11 cellular contexts compared by ENCODE assay signal in genomic region chr19:408441-409005, GRCh38. TPM values are rescaled to one million over a fixed set of nuclear protein-coding genes. Genes with fewer than 3 reads are reported as not detected.
DNase-seq lines count a peak whose midpoint lies in the region; ATAC-seq and TF ChIP-seq lines count a peak whose summit lies in the region.
"Had no signal": no experiment of that assay in that cellular context is flagged by ENCODE, and none has a peak within 500 bp of the region (broad histone marks: within the 10 kb centered on the region; RNA-seq: fewer than 3 reads in every experiment).

No MANE protein-coding gene starts in this region.

- peak overlapping the region; percentile 64 for H3K4me2 ChIP-seq in mammary epithelial cell (ENCODE audit: insufficient read depth, low read depth, low read length)

- H2AFZ ChIP-seq in mammary epithelial cell (ENCODE audit: low read depth, low read length), result peak overlapping the region; percentile 26

- no peak overlapping the region for H3K9ac ChIP-seq in mammary epithelial cell (ENCODE audit: insufficient read depth, low read length)

- peaks cover 19% of the 10 kb centered on the region for H3K27me3 ChIP-seq in mammary epithelial cell (ENCODE audit: insufficient read depth, low read length)
- peaks cover 11% of the 10 kb centered on the region for H3K27me3 ChIP-seq in vagina

- no TSS peak for BruUV-seq in mammary epithelial cell (replicated peaks; lab: Mats Ljungman, UMichigan)

- peak overlapping the region in 2 of 3 experiments; percentile 28 to 40 for H3K4me3 ChIP-seq in mammary epithelial cell (replicated peaks in 1 of 3; ENCODE audit: insufficient read depth in 1 of 3, low read depth in 2 of 3, low read length in 3 of 3)
- peak overlapping the region; percentile 64 for H3K4me3 ChIP-seq in mesodermal cell (ENCODE audit: extremely low read depth, insufficient read depth, low read length, poor library complexity, severe bottlenecking)
- peak overlapping the region; percentile 40 to 56 for H3K4me3 ChIP-seq in vagina

- no peak for TF ChIP-seq POLR2A in vagina (IDR thresholded peaks at IDR 0.05)

- H3K36me3 Mint-ChIP-seq in activated naive CD4-positive, alpha-beta T cell treated with anti-CD3 and anti-CD28 coated beads, Interleukin-2, amount 10 ng/mL, durations not matched to agents 7 days and 5 days, result no peaks in the 10 kb centered on the region

- intact Hi-C loops in mammary epithelial cell (cut with micrococcal nuclease), result no loop called here
- intact Hi-C loops in vagina (cut with DNase I), result no loop called here

- no peaks in the 10 kb centered on the region for H4K20me1 ChIP-seq in mammary epithelial cell (ENCODE audit: insufficient read depth, low read length)

- 0% methylated on average over 7 of the region's 41 CpGs for WGBS in mammary epithelial cell (ENCODE audit: low coverage, missing lambda C conversion rate)
- WGBS in mesodermal cell (ENCODE audit: insufficient coverage in 2 of 2), 2 experiments, result 4 to 6% methylated on average over 9 to 15 of the region's 41 CpGs

- H3K27me3 Mint-ChIP-seq in activated naive CD4-positive, alpha-beta T cell treated with anti-CD3 and anti-CD28 coated beads, Interleukin-2, amount 10 ng/mL, durations not matched to agents 7 days and 5 days, result peaks cover 42% of the 10 kb centered on the region

- TF ChIP-seq CTCF in mammary epithelial cell (conservative IDR thresholded peaks at IDR 0.05 in 1 of 2, IDR thresholded peaks at IDR 0.05 in 1 of 2; ENCODE audit: extremely low read depth in 1 of 2, insufficient read depth in 1 of 2, low read depth in 1 of 2, low read length in 2 of 2), result no peak
- TF ChIP-seq CTCF in vagina (IDR thresholded peaks at IDR 0.05), result no peak

- no peaks in the 10 kb centered on the region for H3K9me3 ChIP-seq in mammary epithelial cell (replicated peaks; ENCODE audit: insufficient read depth, low read length)
- H3K9me3 ChIP-seq in mesodermal cell (ENCODE audit: control insufficient read depth, low read length), result no peaks in the 10 kb centered on the region
- H3K9me3 ChIP-seq in vagina, result no peaks in the 10 kb centered on the region

- no peaks in the 10 kb centered on the region for H3K9me3 Mint-ChIP-seq in activated naive CD4-positive, alpha-beta T cell treated with anti-CD3 and anti-CD28 coated beads, Interleukin-2, amount 10 ng/mL, durations not matched to agents 7 days and 5 days

- CTCF ChIA-PET in activated naive CD4-positive, alpha-beta T cell treated with anti-CD3 and anti-CD28 coated beads, Interleukin-2, amount 10 ng/mL, durations not matched to agents 7 days and 5 days (lab: Charles Lee), result no interaction called here
- CTCF ChIA-PET in mammary epithelial cell (lab: Charles Lee; ENCODE audit: low non-redundant PET), result interaction anchor here (0.7 kb wide), 1 partner anchor 60 kb away, joined by 4 read pairs; no protein-coding TSS in a partner anchor

- H3K36me3 ChIP-seq in mammary epithelial cell (ENCODE audit: insufficient read depth, low read length), result no peaks in the 10 kb centered on the region
- H3K36me3 ChIP-seq in mesodermal cell (ENCODE audit: control insufficient read depth, insufficient read depth, low read length), result no peaks in the 10 kb centered on the region
- no peaks in the 10 kb centered on the region for H3K36me3 ChIP-seq in vagina

- peak; percentile 14 for DNase-seq in activated naive CD4-positive, alpha-beta T cell treated with anti-CD3 and anti-CD28 coated beads, Interleukin-2, amount 50 U/mL, for 16 hours
- no peak for DNase-seq in activated naive CD4-positive, alpha-beta T cell treated with anti-CD3 and anti-CD28 coated beads, Interleukin-2, amount 10 ng/mL, durations not matched to agents 7 days and 5 days
- DNase-seq in mammary epithelial cell, result no peak
- DNase-seq in vagina (ENCODE audit: extremely low spot score in 2 of 2), result no peak
- DNase-seq in KG1 (lab: John Stamatoyannopoulos, UW), result no peak
- DNase-seq: DMS153, hippocampal formation, T-helper 9 cell had no signal

- H3K79me2 ChIP-seq in mammary epithelial cell (ENCODE audit: insufficient read depth, low read length), result no peaks in the 10 kb centered on the region

- no peak overlapping the region for H3K27ac ChIP-seq in mammary epithelial cell (ENCODE audit: insufficient read depth, low read depth, low read length)
- no peak overlapping the region for H3K27ac ChIP-seq in mesodermal cell (ENCODE audit: low read depth, low read length, severe bottlenecking)
- H3K27ac ChIP-seq in vagina, result no peak overlapping the region

- peaks cover 5% of the 10 kb centered on the region for H3K4me1 Mint-ChIP-seq in activated naive CD4-positive, alpha-beta T cell treated with anti-CD3 and anti-CD28 coated beads, Interleukin-2, amount 10 ng/mL, durations not matched to agents 7 days and 5 days

- dilution Hi-C loops in mammary epithelial cell (cut with HindIII; ENCODE audit: low sequenced_read_pairs), result no loop called here

- H3K4me3 Mint-ChIP-seq in activated naive CD4-positive, alpha-beta T cell treated with anti-CD3 and anti-CD28 coated beads, Interleukin-2, amount 10 ng/mL, durations not matched to agents 7 days and 5 days, result no peak overlapping the region

- no peak overlapping the region for H3K27ac Mint-ChIP-seq in activated naive CD4-positive, alpha-beta T cell treated with anti-CD3 and anti-CD28 coated beads, Interleukin-2, amount 10 ng/mL, durations not matched to agents 7 days and 5 days

- in situ Hi-C loops in mammary epithelial cell (cut with MboI; ENCODE audit: low sequenced_read_pairs in 2 of 2), result no loop called here

- H3K4me1 ChIP-seq in mammary epithelial cell (ENCODE audit: insufficient read depth, low read length) (peaks cover 6% of the 10 kb centered on the region), mesodermal cell (ENCODE audit: control insufficient read depth, insufficient read depth, low read length, poor library complexity, severe bottlenecking) (no peaks in the 10 kb centered on the region), vagina (peaks cover 16% of the 10 kb centered on the region)

- ATAC-seq in HG03159 (IDR thresholded peaks at IDR 0.05; ENCODE audit: unreplicated experiment), result no peak
- ATAC-seq in HG02852 (IDR thresholded peaks at IDR 0.05; ENCODE audit: unreplicated experiment), result no peak

RNA-seq across cellular contexts. Expression of gene C2CD4C, which starts 0.4 kb away (rescaled TPM):
- 1 to 10 TPM in 1 of 2 donors, under 1 TPM in 1; 0.33 to 1.8 TPM for total RNA-seq in mammary epithelial cell
- 0.39 TPM for polyA plus RNA-seq in mammary epithelial cell
- not detected for polyA minus RNA-seq in mammary epithelial cell
- polyA plus RNA-seq in mesodermal cell (2013, experiment 1 of 2), result 5.0 TPM
- 3.7 TPM for polyA plus RNA-seq in mesodermal cell (2013, experiment 2 of 2)
- 2.2 TPM for total RNA-seq in vagina

RNA-seq across cellular contexts. Expression of gene SHC2, which starts 52.3 kb away (rescaled TPM):
- 1 to 10 TPM in 1 of 2 donors, under 1 TPM in 1; 0.68 to 1.3 TPM for total RNA-seq in mammary epithelial cell
- 0.10 TPM for polyA plus RNA-seq in mammary epithelial cell
- not detected for polyA minus RNA-seq in mammary epithelial cell
- polyA plus RNA-seq in mesodermal cell (2013, experiment 1 of 2), result 48.6 TPM
- 39.2 TPM for polyA plus RNA-seq in mesodermal cell (2013, experiment 2 of 2)
- 26.0 TPM for total RNA-seq in vagina

Comparison
In these comparisons a context has a peak if more than half of its experiments do, and no peak if none do; other contexts are left out.
1. RNA of gene SHC2, which starts 52.3 kb away (total RNA-seq): 26.0 TPM in vagina (single experiment); 0.68 to 1.3 TPM in mammary epithelial cell; every median in the first group is over 10 times any median in the second.
2. Peak in every context shown above with its lines, with median percentiles within 50 percentile points of each other: H3K4me3 ChIP-seq.